ENCODE assay signal across 8 cellular contexts in the genomic region with DNA sequence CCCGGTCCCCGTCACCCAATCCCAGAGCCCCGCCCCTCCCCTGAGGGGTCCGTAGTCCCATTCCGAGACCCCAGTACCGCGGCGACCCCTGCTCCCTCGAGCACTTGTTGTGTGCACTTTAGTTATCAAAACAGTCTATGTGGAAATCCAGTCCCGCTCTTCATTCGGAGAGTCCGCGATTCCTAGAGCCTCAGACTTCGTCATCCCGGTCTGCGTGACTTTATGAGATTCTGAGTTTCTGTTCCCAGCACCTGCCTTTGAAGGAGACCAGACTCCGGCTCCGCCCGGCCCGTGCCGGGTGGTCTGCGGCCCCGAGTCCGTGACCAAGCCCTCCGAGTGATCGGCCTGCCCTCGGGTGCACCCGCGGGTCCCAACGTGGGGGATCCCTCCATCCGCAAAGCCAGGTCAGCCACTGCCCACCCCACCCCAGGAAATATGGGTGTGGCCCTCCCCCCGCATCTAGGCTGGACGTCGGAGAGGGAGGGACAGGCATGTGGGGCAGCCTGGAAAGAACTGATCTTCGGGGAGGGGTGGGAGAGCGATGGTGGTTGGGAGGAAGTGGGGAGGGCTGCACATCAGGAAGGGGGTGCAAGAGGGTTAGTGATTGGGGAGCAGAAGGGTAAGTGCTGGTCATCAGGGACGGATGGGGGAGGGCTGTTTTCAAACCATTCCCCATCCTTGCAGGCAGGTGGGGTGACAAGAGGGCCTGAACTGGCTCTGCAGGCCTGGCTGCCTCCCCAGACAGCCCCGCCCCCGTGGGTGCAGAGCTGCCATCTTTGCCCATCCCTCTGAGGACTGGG. TPM values are rescaled to one million over a fixed set of nuclear protein-coding genes. Genes with fewer than 3 reads are reported as not detected.
A peak's percentile ranks its signal among the peaks of the same experiment; 100 is the strongest.
DNase-seq lines count a peak whose midpoint lies in the region; ATAC-seq lines count a peak whose summit lies in the region.

No MANE protein-coding gene starts in this region.

- peak; percentile 19 for ATAC-seq in GM19452 (IDR thresholded peaks at IDR 0.05; ENCODE audit: unreplicated experiment)
- peak; percentile 44 for ATAC-seq in left ventricle myocardium superior
- ATAC-seq in GM18520 (IDR thresholded peaks at IDR 0.05; ENCODE audit: unreplicated experiment): no peak

- intact Hi-C loops in left ventricle myocardium superior (cut with micrococcal nuclease): no loop called here
- intact Hi-C loops in posterior cingulate gyrus (cut with DNase I): no loop called here

- DNase-seq in CD1c-positive myeloid dendritic cell (ENCODE audit: extremely low spot score) (peak; percentile 53), HUDEP-2 (lab: John Stamatoyannopoulos, UW; ENCODE audit: unreplicated experiment in 76 of 76) (peak in 70 of 76 experiments; percentile 23 to 84 (median 64)), SW 1271 (lab: John Stamatoyannopoulos, UW) (peak; percentile 67 to 70), anterior cingulate cortex (lab: John Stamatoyannopoulos, UW) (peak in 35 of 58 donors; percentile 14 to 70 (median 44)), left ventricle myocardium superior (peak; percentile 69), posterior cingulate gyrus (peak in 8 of 10 donors; percentile 24 to 91 (median 42))

RNA-seq across cellular contexts. Expression of a gene that starts 0.6 kb away (rescaled TPM):
- total RNA-seq in left ventricle myocardium superior: 52.0 TPM

RNA-seq across cellular contexts. Expression of a gene that starts 0.7 kb away (rescaled TPM):
- 637 TPM for total RNA-seq in left ventricle myocardium superior

RNA-seq across cellular contexts. Expression of a gene that starts 27.7 kb away (rescaled TPM):
- total RNA-seq in left ventricle myocardium superior: 7.4 TPM

RNA-seq across cellular contexts. Expression of a gene that starts 54.9 kb away (rescaled TPM):
- 18.6 TPM for total RNA-seq in left ventricle myocardium superior
